ENCODE assay signal across 8 cellular contexts in genomic region chr10:117175901-117176534, GRCh38.
DNase-seq lines count a peak whose midpoint lies in the region; ATAC-seq lines count a peak whose summit lies in the region.

No MANE protein-coding gene starts in this region.

- H3K9me3 ChIP-seq in muscle layer of duodenum (ENCODE audit: control insufficient read depth in 1 of 2, low read length in 2 of 2), result no peaks in the 10 kb centered on the region

- H3K4me1 ChIP-seq in muscle layer of duodenum (ENCODE audit: control insufficient read depth in 1 of 2, insufficient read depth in 2 of 2, low read length in 2 of 2), result peaks cover 0 to 14% of the 10 kb centered on the region in 2 donors

- peak; percentile 63 for ATAC-seq in GM18868 (IDR thresholded peaks at IDR 0.05; ENCODE audit: unreplicated experiment)
- peak; percentile 50 for ATAC-seq in HG03175 (IDR thresholded peaks at IDR 0.05; ENCODE audit: unreplicated experiment)

- DNase-seq in AG20443 (ENCODE audit: low spot score), result peak; percentile 85
- peak; percentile 95 for DNase-seq in NCI-H82 (lab: John Stamatoyannopoulos, UW)
- peak; percentile 35 for DNase-seq in activated CD8-positive, alpha-beta memory T cell treated with anti-CD3 and anti-CD28 coated beads, Interleukin-2, amount 50 U/mL, for 1 hour (ENCODE audit: extremely low read depth)
- peak; percentile 81 for DNase-seq in epidermal melanocyte (ENCODE audit: insufficient read length, low spot score)
- peak; percentile 88 for DNase-seq in stimulated activated CD8-positive, alpha-beta memory T cell treated with anti-CD3 and anti-CD28 coated beads, Interleukin-4, amount 100 ng/mL, for 48 hours

- peak overlapping the region; percentile 64 to 68 for H3K4me3 ChIP-seq in muscle layer of duodenum (ENCODE audit: low read depth in 1 of 2, low read length in 2 of 2)

- no peaks in the 10 kb centered on the region for H3K36me3 ChIP-seq in muscle layer of duodenum (ENCODE audit: control insufficient read depth in 1 of 2, insufficient read depth in 2 of 2, low read length in 2 of 2)

- no peak overlapping the region for H3K27ac ChIP-seq in muscle layer of duodenum (ENCODE audit: low read length)

- peaks cover 19% of the 10 kb centered on the region for H3K27me3 ChIP-seq in muscle layer of duodenum (ENCODE audit: low read depth, low read length)

Comparison
In these comparisons a context has a peak if more than half of its experiments do, and no peak if none do; other contexts are left out.
1. DNase-seq: peak in every context shown above with its lines; median percentile 95 in NCI-H82; 88 in stimulated activated CD8-positive, alpha-beta memory T cell treated with anti-CD3 and anti-CD28 coated beads, Interleukin-4, amount 100 ng/mL, for 48 hours; 85 in AG20443; 81 in epidermal melanocyte; 35 in activated CD8-positive, alpha-beta memory T cell treated with anti-CD3 and anti-CD28 coated beads, Interleukin-2, amount 50 U/mL, for 1 hour.